Comparison of ENCODE assay signal across 22 cellular contexts in genomic region chr2:45012733-45013132, GRCh38. TPM values are rescaled to one million over a fixed set of nuclear protein-coding genes. Genes with fewer than 3 reads are reported as not detected.
DNase-seq lines count a peak whose midpoint lies in the region; ATAC-seq and TF ChIP-seq lines count a peak whose summit lies in the region.
"Had no signal": no experiment of that assay in that cellular context is flagged by ENCODE, and none has a peak within 500 bp of the region (broad histone marks: within the 10 kb centered on the region; RNA-seq: fewer than 3 reads in every experiment).

No MANE protein-coding gene starts in this region.

- no peaks in the 10 kb centered on the region for H3K9me3 Mint-ChIP-seq in activated naive CD8-positive, alpha-beta T cell (ENCODE audit: low read depth)
- no peaks in the 10 kb centered on the region for H3K9me3 Mint-ChIP-seq in activated naive CD8-positive, alpha-beta T cell treated with anti-CD3 and anti-CD28 coated beads, Interleukin-2, amount 50 U/mL, for 24 hours
- H3K9me3 Mint-ChIP-seq in chondrocyte (ENCODE audit: low read depth) (no peaks in the 10 kb centered on the region), nephron (no peaks in the 10 kb centered on the region)
- H3K9me3 Mint-ChIP-seq: memory B cell had no signal

- H3K36me3 Mint-ChIP-seq in activated naive CD8-positive, alpha-beta T cell = no peaks in the 10 kb centered on the region
- no peaks in the 10 kb centered on the region for H3K36me3 Mint-ChIP-seq in activated naive CD8-positive, alpha-beta T cell treated with anti-CD3 and anti-CD28 coated beads, Interleukin-2, amount 50 U/mL, for 24 hours (ENCODE audit: low read depth)
- H3K36me3 Mint-ChIP-seq in chondrocyte (ENCODE audit: low read depth) (peaks cover 2% of the 10 kb centered on the region), nephron (ENCODE audit: low read depth) (peaks cover 5% of the 10 kb centered on the region)
- H3K36me3 Mint-ChIP-seq: memory B cell had no signal

- TF ChIP-seq CTCF in chondrocyte (IDR thresholded peaks at IDR 0.05) = no peak
- no peak for TF ChIP-seq CTCF in nephron (IDR thresholded peaks at IDR 0.05; ENCODE audit: unreplicated experiment in 3 of 3)

- ATAC-seq in activated naive CD8-positive, alpha-beta T cell treated with anti-CD3 and anti-CD28 coated beads, Interleukin-2, amount 50 U/mL, for 24 hours = no peak
- ATAC-seq in HG02884 (IDR thresholded peaks at IDR 0.05; ENCODE audit: unreplicated experiment) (no peak), HG03039 (IDR thresholded peaks at IDR 0.05; ENCODE audit: unreplicated experiment) (no peak)
- ATAC-seq: activated CD4-positive, CD25-positive, alpha-beta regulatory T cell treated with anti-CD3 and anti-CD28 coated beads, Interleukin-2, amount 50 U/mL, for 24 hours had no signal

- no peak for DNase-seq in activated naive CD8-positive, alpha-beta T cell treated with anti-CD3 and anti-CD28 coated beads, Interleukin-2, amount 50 U/mL, for 24 hours
- DNase-seq in chondrocyte (ENCODE audit: low spot score) (no peak), NCI-H1105 treated with DMSO at 0.1 percent for 48 hours (lab: John Stamatoyannopoulos, UW) (no peak)
- no peak for DNase-seq in activated CD8-positive, alpha-beta memory T cell treated with anti-CD3 and anti-CD28 coated beads, Interleukin-2, amount 50 U/mL, for 4 hours
- DNase-seq: activated CD8-positive, alpha-beta memory T cell treated with anti-CD3 and anti-CD28 coated beads for 24 hours; Caco-2; DMS79 treated with DMSO at 0.1 percent for 48 hours; GOT3; IMR-90; NCI-H1092 treated with DMSO at 0.1 percent for 48 hours; NCI-H2081; OCI-M1; small intestine; stimulated activated CD4-positive, alpha-beta T cell treated with anti-CD3 and anti-CD28 coated beads, Interleukin-2, amount 100 ng/mL, for 24 hours; stimulated activated naive CD4-positive, alpha-beta T cell; transverse colon had no signal

- no peak overlapping the region for H3K27ac Mint-ChIP-seq in activated naive CD8-positive, alpha-beta T cell
- H3K27ac Mint-ChIP-seq in activated naive CD8-positive, alpha-beta T cell treated with anti-CD3 and anti-CD28 coated beads, Interleukin-2, amount 50 U/mL, for 24 hours = no peak overlapping the region
- H3K27ac Mint-ChIP-seq in chondrocyte (ENCODE audit: unreplicated experiment) (peak overlapping the region; percentile 49), nephron (peak overlapping the region in 1 of 3 experiments; percentile 57)
- H3K27ac Mint-ChIP-seq: memory B cell had no signal

- H3K4me1 Mint-ChIP-seq in activated naive CD8-positive, alpha-beta T cell (ENCODE audit: low read depth) = peaks cover 26% of the 10 kb centered on the region
- peaks cover 18% of the 10 kb centered on the region for H3K4me1 Mint-ChIP-seq in activated naive CD8-positive, alpha-beta T cell treated with anti-CD3 and anti-CD28 coated beads, Interleukin-2, amount 50 U/mL, for 24 hours
- H3K4me1 Mint-ChIP-seq in chondrocyte (ENCODE audit: low read depth) = peaks cover 41% of the 10 kb centered on the region
- peaks cover 43% of the 10 kb centered on the region for H3K4me1 Mint-ChIP-seq in nephron

- peaks cover 44% of the 10 kb centered on the region for H3K27me3 Mint-ChIP-seq in activated naive CD8-positive, alpha-beta T cell
- H3K27me3 Mint-ChIP-seq in activated naive CD8-positive, alpha-beta T cell treated with anti-CD3 and anti-CD28 coated beads, Interleukin-2, amount 50 U/mL, for 24 hours = peaks cover 68% of the 10 kb centered on the region
- H3K27me3 Mint-ChIP-seq in chondrocyte (ENCODE audit: low read depth) (no peaks in the 10 kb centered on the region), nephron (ENCODE audit: low read depth) (peaks cover 90% of the 10 kb centered on the region)

- H3K4me3 Mint-ChIP-seq in activated naive CD8-positive, alpha-beta T cell = peak overlapping the region; percentile 42
- no peak overlapping the region for H3K4me3 Mint-ChIP-seq in activated naive CD8-positive, alpha-beta T cell treated with anti-CD3 and anti-CD28 coated beads, Interleukin-2, amount 50 U/mL, for 24 hours
- H3K4me3 Mint-ChIP-seq in chondrocyte (ENCODE audit: unreplicated experiment) (no peak overlapping the region), nephron (peak overlapping the region; percentile 73 to 92 (median 80))
- H3K4me3 Mint-ChIP-seq: memory B cell had no signal

RNA-seq across cellular contexts. Expression of gene SIX2, which starts 3.5 kb away (rescaled TPM):
- total RNA-seq in chondrocyte = 35.0 to 93.2 TPM (median 35.1 TPM) in 3 replicates
- total RNA-seq: IMR-90 had no signal

Comparison
In these comparisons a context has a peak if more than half of its experiments do, and no peak if none do; other contexts are left out.
1. H3K4me3 Mint-ChIP-seq: peak in activated naive CD8-positive, alpha-beta T cell (single experiment) and nephron (3 of 3); none in activated naive CD8-positive, alpha-beta T cell treated with anti-CD3 and anti-CD28 coated beads, Interleukin-2, amount 50 U/mL, for 24 hours (single experiment) and chondrocyte (single experiment).